2 cellular contexts compared by ENCODE assay signal in genomic region chr11:11313902-11314692, GRCh38.
TF ChIP-seq lines count a peak whose summit lies in the region.

No MANE protein-coding gene starts in this region.

TF ChIP-seq in A549, 52 proteins besides CTCF, POLR2A, EP300 and RAD21 (continued from another document):
- TF ChIP-seq HES2 (IDR thresholded peaks at IDR 0.05): no peak
- TF ChIP-seq REST (IDR thresholded peaks at IDR 0.05): no peak
- TF ChIP-seq BCL3 (IDR thresholded peaks at IDR 0.05): no peak
- no peak for TF ChIP-seq CBX2 (IDR thresholded peaks at IDR 0.05; ENCODE audit: borderline replicate concordance, low read depth)
- TF ChIP-seq HOXB13 (CRISPR knock-in tag; IDR thresholded peaks at IDR 0.05; ENCODE audit: low read depth): no peak
- no peak for TF ChIP-seq PHF8 (IDR thresholded peaks at IDR 0.05; ENCODE audit: borderline replicate concordance, low read depth)
- no peak for TF ChIP-seq HMGXB4 (CRISPR knock-in tag; IDR thresholded peaks at IDR 0.05; ENCODE audit: borderline replicate concordance)
- no peak for TF ChIP-seq RNF2 (IDR thresholded peaks at IDR 0.05; ENCODE audit: borderline replicate concordance, low read depth)
- TF ChIP-seq HDAC2 (IDR thresholded peaks at IDR 0.05): no peak
- TF ChIP-seq MAX (IDR thresholded peaks at IDR 0.05): no peak
- no peak for TF ChIP-seq CBX8 (IDR thresholded peaks at IDR 0.05)
- TF ChIP-seq JUN (IDR thresholded peaks at IDR 0.05): no peak
- TF ChIP-seq ESRRA (IDR thresholded peaks at IDR 0.05; ENCODE audit: borderline replicate concordance, low read length): no peak
TF ChIP-seq in A549: peak in this region for 0.

TF ChIP-seq in GM23338, 12 proteins besides CTCF, POLR2A, EP300 and RAD21:
- TF ChIP-seq ZNF462 (CRISPR knock-in tag; IDR thresholded peaks at IDR 0.05) (no peak), EZH2 (IDR thresholded peaks at IDR 0.05; ENCODE audit: low read depth, unreplicated experiment) (no peak), NANOG (IDR thresholded peaks at IDR 0.05; ENCODE audit: borderline replicate concordance) (no peak), ZNF331 (CRISPR knock-in tag; IDR thresholded peaks at IDR 0.05; ENCODE audit: low read depth) (no peak), JUNB (IDR thresholded peaks at IDR 0.05; ENCODE audit: unreplicated experiment) (no peak), ETS1 (IDR thresholded peaks at IDR 0.05) (no peak)
